Comparison of ENCODE assay signal across 15 cellular contexts in genomic region chr13:112974125-112974524, GRCh38. TPM values are rescaled to one million over a fixed set of nuclear protein-coding genes. Genes with fewer than 3 reads are reported as not detected.
A peak's percentile ranks its signal among the peaks of the same experiment; 100 is the strongest.
DNase-seq lines count a peak whose midpoint lies in the region; ATAC-seq and TF ChIP-seq lines count a peak whose summit lies in the region.
"Had no signal": no experiment of that assay in that cellular context is flagged by ENCODE, and none has a peak within 500 bp of the region (broad histone marks: within the 10 kb centered on the region; RNA-seq: fewer than 3 reads in every experiment).

No MANE protein-coding gene starts in this region.

- H3K27ac ChIP-seq in upper lobe of right lung = no peak overlapping the region
- H3K27ac ChIP-seq: 22Rv1, BLaER1, GM23248 had no signal

- peaks cover 3% of the 10 kb centered on the region for H3K4me1 ChIP-seq in mucosa of descending colon (ENCODE audit: low read depth)
- peaks cover 6% of the 10 kb centered on the region for H3K4me1 ChIP-seq in upper lobe of right lung

- no peak for ATAC-seq in Right ventricle myocardium superior (ENCODE audit: poor library complexity)
- no peak for ATAC-seq in Right ventricle myocardium inferior
- ATAC-seq in mucosa of descending colon = no peak
- ATAC-seq in upper lobe of right lung = no peak
- no peak for ATAC-seq in GM19452 (IDR thresholded peaks at IDR 0.05; ENCODE audit: unreplicated experiment)
- ATAC-seq in stimulated activated naive B cell treated with anti-CD40 and anti-IgM and Interleukin-4, amounts not matched to agents 10 μg/mL and 1 μg/mL and 100 μg/mL, for 72 hours (replicated peaks) = no peak

- peaks cover 4 to 9% of the 10 kb centered on the region in 2 donors for H3K36me3 Mint-ChIP-seq in stimulated activated naive B cell treated with anti-CD40 and anti-IgM and Interleukin-4, amounts not matched to agents 10 μg/mL and 1 μg/mL and 100 μg/mL, for 72 hours
- H3K36me3 Mint-ChIP-seq: IgD-negative memory B cell had no signal

- H3K27me3 Mint-ChIP-seq in stimulated activated naive B cell treated with anti-CD40 and anti-IgM and Interleukin-4, amounts not matched to agents 10 μg/mL and 1 μg/mL and 100 μg/mL, for 72 hours = peaks cover 33 to 41% of the 10 kb centered on the region in 2 donors

- no peak overlapping the region for H3K27ac Mint-ChIP-seq in stimulated activated naive B cell treated with anti-CD40 and anti-IgM and Interleukin-4, amounts not matched to agents 10 μg/mL and 1 μg/mL and 100 μg/mL, for 72 hours

- H3K27me3 ChIP-seq in upper lobe of right lung = peaks cover 7% of the 10 kb centered on the region

- H3K4me3 ChIP-seq in mucosa of descending colon = no peak overlapping the region
- no peak overlapping the region for H3K4me3 ChIP-seq in upper lobe of right lung
- H3K4me3 ChIP-seq: BLaER1 had no signal

- intact Hi-C loops in Right ventricle myocardium superior (cut with DNase I) = no loop called here
- intact Hi-C loops in Right ventricle myocardium inferior (cut with DNase I) = no loop called here
- intact Hi-C loops in mucosa of descending colon (cut with DNase I, micrococcal nuclease) = no loop called here
- intact Hi-C loops in upper lobe of right lung (cut with DNase I) = no loop called here

- H3K4me3 Mint-ChIP-seq in stimulated activated naive B cell treated with anti-CD40 and anti-IgM and Interleukin-4, amounts not matched to agents 10 μg/mL and 1 μg/mL and 100 μg/mL, for 72 hours = no peak overlapping the region
- H3K4me3 Mint-ChIP-seq: IgD-negative memory B cell had no signal

- no peak for TF ChIP-seq CTCF in mucosa of descending colon (IDR thresholded peaks at IDR 0.05)
- TF ChIP-seq CTCF in upper lobe of right lung (IDR thresholded peaks at IDR 0.05) = no peak

- H3K36me3 ChIP-seq in mucosa of descending colon (ENCODE audit: low read depth) = no peaks in the 10 kb centered on the region
- H3K36me3 ChIP-seq in upper lobe of right lung = no peaks in the 10 kb centered on the region
- H3K36me3 ChIP-seq: BLaER1 had no signal

- DNase-seq in Right ventricle myocardium superior = peak; percentile 34
- no peak for DNase-seq in Right ventricle myocardium inferior (ENCODE audit: missing footprints)
- DNase-seq in cerebellar cortex (ENCODE audit: low spot score) = peak; percentile 26
- DNase-seq in mucosa of descending colon = peak in 2 of 3 donors; percentile 16 to 37
- DNase-seq in upper lobe of right lung = peak; percentile 55
- DNase-seq in NCI-H1105 (lab: John Stamatoyannopoulos, UW) = no peak
- DNase-seq in stimulated activated naive B cell treated with anti-CD40 and anti-IgM and Interleukin-4, amounts not matched to agents 10 μg/mL and 1 μg/mL and 100 μg/mL, for 72 hours = no peak
- DNase-seq: AML-193; CD4-positive, CD25-positive, alpha-beta regulatory T cell; GF-D8 had no signal

- H3K4me1 Mint-ChIP-seq in stimulated activated naive B cell treated with anti-CD40 and anti-IgM and Interleukin-4, amounts not matched to agents 10 μg/mL and 1 μg/mL and 100 μg/mL, for 72 hours = peaks cover 10 to 20% of the 10 kb centered on the region in 2 donors

- peaks cover 5% of the 10 kb centered on the region in 2 donors for H3K9me3 Mint-ChIP-seq in stimulated activated naive B cell treated with anti-CD40 and anti-IgM and Interleukin-4, amounts not matched to agents 10 μg/mL and 1 μg/mL and 100 μg/mL, for 72 hours

- H3K9me3 ChIP-seq in mucosa of descending colon = no peaks in the 10 kb centered on the region
- H3K9me3 ChIP-seq in upper lobe of right lung = no peaks in the 10 kb centered on the region

RNA-seq across cellular contexts. Expression of gene MCF2L, which starts 5.1 kb away (rescaled TPM):
- total RNA-seq in Right ventricle myocardium superior = 38.1 TPM
- 45.9 TPM for total RNA-seq in Right ventricle myocardium inferior
- 100 to 1,000 TPM in 1 of 3 donors, 10 to 100 TPM in 2; 53.9 to 109 (median 95.4) TPM for total RNA-seq in mucosa of descending colon
- 69.7 TPM for total RNA-seq in upper lobe of right lung
- total RNA-seq: GM23248 had no signal

Comparison
In these comparisons a context has a peak if more than half of its experiments do, and no peak if none do; other contexts are left out.
1. DNase-seq: peak in Right ventricle myocardium superior (single experiment), cerebellar cortex (single experiment), mucosa of descending colon (2 of 3) and upper lobe of right lung (single experiment); none in Right ventricle myocardium inferior (single experiment), NCI-H1105 (single experiment) and stimulated activated naive B cell treated with anti-CD40 and anti-IgM and Interleukin-4, amounts not matched to agents 10 μg/mL and 1 μg/mL and 100 μg/mL, for 72 hours (single experiment).